8 cellular contexts compared by ENCODE assay signal in genomic region chr14:67358914-67359313, GRCh38. TPM values are rescaled to one million over a fixed set of nuclear protein-coding genes. Genes with fewer than 3 reads are reported as not detected.
A peak's percentile ranks its signal among the peaks of the same experiment; 100 is the strongest.
DNase-seq lines count a peak whose midpoint lies in the region; ATAC-seq lines count a peak whose summit lies in the region.

No MANE protein-coding gene starts in this region.

- ATAC-seq in T-helper 17 cell: no peak

- no peaks in the 10 kb centered on the region for H3K9me3 ChIP-seq in T-helper 17 cell (ENCODE audit: control insufficient read depth, low read length, poor library complexity, severe bottlenecking)

- peaks cover 59% of the 10 kb centered on the region for H3K4me1 Mint-ChIP-seq in activated T-cell treated with anti-CD3 and anti-CD28 coated beads, Interleukin-2, amount 50 U/mL, for 24 hours (ENCODE audit: low read depth)
- peaks cover 44% of the 10 kb centered on the region for H3K4me1 Mint-ChIP-seq in T-helper 17 cell

- peak overlapping the region; percentile 100 for H3K4me3 Mint-ChIP-seq in activated T-cell treated with anti-CD3 and anti-CD28 coated beads, Interleukin-2, amount 50 U/mL, for 24 hours
- peak overlapping the region; percentile 98 for H3K4me3 Mint-ChIP-seq in T-helper 17 cell

- peaks cover 51% of the 10 kb centered on the region for H3K36me3 Mint-ChIP-seq in activated T-cell treated with anti-CD3 and anti-CD28 coated beads, Interleukin-2, amount 50 U/mL, for 24 hours (ENCODE audit: low read depth)
- H3K36me3 Mint-ChIP-seq in T-helper 17 cell (ENCODE audit: low read depth): peaks cover 2% of the 10 kb centered on the region

- H3K9me3 Mint-ChIP-seq in activated T-cell treated with anti-CD3 and anti-CD28 coated beads, Interleukin-2, amount 50 U/mL, for 24 hours: no peaks in the 10 kb centered on the region

- peak overlapping the region; percentile 74 to 99 (median 97) for H3K27ac ChIP-seq in skin epidermis

- H3K27ac Mint-ChIP-seq in activated T-cell treated with anti-CD3 and anti-CD28 coated beads, Interleukin-2, amount 50 U/mL, for 24 hours: peak overlapping the region; percentile 99
- peak overlapping the region; percentile 98 for H3K27ac Mint-ChIP-seq in T-helper 17 cell

- H3K27me3 Mint-ChIP-seq in activated T-cell treated with anti-CD3 and anti-CD28 coated beads, Interleukin-2, amount 50 U/mL, for 24 hours: no peaks in the 10 kb centered on the region
- H3K27me3 Mint-ChIP-seq in T-helper 17 cell: no peaks in the 10 kb centered on the region

- DNase-seq in activated T-cell treated with anti-CD3 and anti-CD28 coated beads, Interleukin-2, amount 50 U/mL, for 24 hours: no peak
- DNase-seq in activated T-cell treated with anti-CD3 and anti-CD28 coated beads, Interleukin-2, amount 50 U/mL, for 48 hours: no peak
- DNase-seq in T-helper 17 cell: no peak
- DNase-seq in glomerular visceral epithelial cell (ENCODE audit: extremely low spot score): peak; percentile 6
- no peak for DNase-seq in activated CD8-positive, alpha-beta memory T cell treated with anti-CD3 and anti-CD28 coated beads, Interleukin-2, amount 50 U/mL, for 48 hours
- DNase-seq in activated gamma-delta T cell treated with Interleukin-2 at 50 U/mL for 16 hours: no peak
- no peak for DNase-seq in C1 segment of cervical spinal cord (lab: John Stamatoyannopoulos, UW)

- peak overlapping the region; percentile 65 to 93 (median 72) for H3K4me3 ChIP-seq in skin epidermis

RNA-seq across cellular contexts. Expression of gene ATP6V1D, which starts 0.7 kb away (rescaled TPM):
- total RNA-seq in T-helper 17 cell: 10 to 100 TPM; 41.0 to 47.4 TPM

RNA-seq across cellular contexts. Expression of gene EIF2S1, which starts 1.2 kb away (rescaled TPM):
- 10 to 100 TPM; 38.4 to 49.7 TPM for total RNA-seq in T-helper 17 cell

RNA-seq across cellular contexts. Expression of gene PLEK2, which starts 53.1 kb away (rescaled TPM):
- 1 to 10 TPM; 1.7 to 2.1 TPM for total RNA-seq in T-helper 17 cell
